ENCODE assay signal across 25 cellular contexts in genomic region chr3:43618142-43618541, GRCh38.
"Had no signal": no experiment of that assay in that cellular context is flagged by ENCODE, and none has a peak within 500 bp of the region (broad histone marks: within the 10 kb centered on the region; RNA-seq: fewer than 3 reads in every experiment).

No MANE protein-coding gene starts in this region.

- H3K4me3 Mint-ChIP-seq: activated CD8-positive, alpha-beta T cell treated with anti-CD3 and anti-CD28 coated beads for 36 hours; activated naive CD8-positive, alpha-beta T cell treated with anti-CD3 and anti-CD28 coated beads, Interleukin-2, amount 10 ng/mL, durations not matched to agents 7 days and 5 days; T-helper 1 cell treated with Interleukin-12 subunit alpha and Interleukin-12 subunit beta and Interleukin-4 antibody, amounts not matched to agents 30 μg/mL and 1 μg/mL, for 36 hours had no signal

- ATAC-seq: activated CD8-positive, alpha-beta T cell treated with anti-CD3 and anti-CD28 coated beads for 36 hours; body of pancreas; Panc1 had no signal

- H3K36me3 ChIP-seq: MG63 had no signal

- H3K4me3 ChIP-seq: body of pancreas, MG63 had no signal

- H3K27ac ChIP-seq: body of pancreas had no signal

- H3K9me3 ChIP-seq: body of pancreas, MG63 had no signal

- H3K27ac Mint-ChIP-seq: activated CD8-positive, alpha-beta T cell treated with anti-CD3 and anti-CD28 coated beads for 36 hours; activated naive CD8-positive, alpha-beta T cell treated with anti-CD3 and anti-CD28 coated beads, Interleukin-2, amount 10 ng/mL, durations not matched to agents 7 days and 5 days; T-helper 1 cell treated with Interleukin-12 subunit alpha and Interleukin-12 subunit beta and Interleukin-4 antibody, amounts not matched to agents 30 μg/mL and 1 μg/mL, for 36 hours had no signal

- H3K27me3 Mint-ChIP-seq: activated CD8-positive, alpha-beta T cell treated with anti-CD3 and anti-CD28 coated beads for 36 hours had no signal

- H3K27me3 ChIP-seq: body of pancreas, MG63 had no signal

- H3K9me3 Mint-ChIP-seq: activated CD8-positive, alpha-beta T cell treated with anti-CD3 and anti-CD28 coated beads for 36 hours; activated naive CD8-positive, alpha-beta T cell treated with anti-CD3 and anti-CD28 coated beads, Interleukin-2, amount 10 ng/mL, durations not matched to agents 7 days and 5 days; T-helper 1 cell treated with Interleukin-12 subunit alpha and Interleukin-12 subunit beta and Interleukin-4 antibody, amounts not matched to agents 30 μg/mL and 1 μg/mL, for 36 hours had no signal

- DNase-seq: activated CD4-positive, CD25-positive, alpha-beta regulatory T cell; activated CD8-positive, alpha-beta memory T cell treated with anti-CD3 and anti-CD28 coated beads, Interleukin-2, amount 50 U/mL, for 4 hours; activated CD8-positive, alpha-beta T cell treated with anti-CD3 and anti-CD28 coated beads for 36 hours; activated naive CD4-positive, alpha-beta T cell treated with anti-CD3 and anti-CD28 coated beads, Interleukin-2, amount 50 U/mL, for 16 hours; activated naive CD8-positive, alpha-beta T cell treated with anti-CD3 and anti-CD28 coated beads, Interleukin-2, amount 10 ng/mL, durations not matched to agents 7 days and 5 days; aorta; body of pancreas; central memory CD4-positive, alpha-beta T cell; Kasumi-1; KBM-7; MG63; MV-4-11; NCI-H1092 treated with DMSO at 0.1 percent for 48 hours; NCI-H1417 treated with DMSO at 0.1 percent for 48 hours; NCI-H1694; NCI-H2029; NCI-H2107; NCI-H2171 treated with DMSO at 0.1 percent for 48 hours; NCI-H226; NCI-H526; NCI-H774; SHP77 treated with DMSO at 0.1 percent for 48 hours; T-helper 9 cell had no signal
